In the genomic region with DNA sequence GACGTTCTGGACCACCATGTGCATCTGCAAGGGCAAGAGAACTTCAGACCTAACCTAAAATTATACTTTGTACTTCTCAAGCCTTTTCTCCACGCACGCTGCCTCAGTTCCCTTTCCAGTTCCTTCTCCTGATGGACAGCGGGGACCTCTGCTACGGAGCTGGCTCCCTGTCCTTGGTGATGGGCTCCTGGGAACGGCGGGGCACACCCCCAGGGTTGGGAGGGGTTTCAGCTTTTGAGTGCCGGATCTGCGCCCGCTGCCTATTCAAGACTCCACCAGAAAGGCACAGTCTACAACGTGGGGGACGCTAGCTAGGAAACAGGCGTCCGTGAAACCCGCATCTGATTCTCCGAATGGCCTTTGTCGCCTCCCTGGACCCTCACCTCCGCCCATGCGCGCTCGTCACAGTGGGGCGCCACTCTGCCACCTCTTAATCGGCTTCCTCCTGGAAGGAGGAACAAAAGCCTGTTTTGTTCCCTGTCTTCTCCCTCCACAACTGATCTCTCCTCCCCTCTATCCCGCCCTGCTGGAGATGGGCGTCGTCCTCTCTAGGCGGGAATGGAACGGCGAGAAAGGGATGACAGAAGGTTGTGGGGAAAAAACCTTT, we compare ENCODE assay signal across 11 cellular contexts. TPM values are rescaled to one million over a fixed set of nuclear protein-coding genes. Genes with fewer than 3 reads are reported as not detected.
DNase-seq lines count a peak whose midpoint lies in the region; ATAC-seq lines count a peak whose summit lies in the region.
"Had no signal": no experiment of that assay in that cellular context is flagged by ENCODE, and none has a peak within 500 bp of the region (broad histone marks: within the 10 kb centered on the region; RNA-seq: fewer than 3 reads in every experiment).

No MANE protein-coding gene starts in this region.

- H2BK120ac ChIP-seq in neuronal stem cell (ENCODE audit: low read depth, low read length): no peak overlapping the region

- H4K91ac ChIP-seq in neuronal stem cell (ENCODE audit: low read depth, low read length, poor library complexity): no peak overlapping the region

- H3K79me1 ChIP-seq in neuronal stem cell (ENCODE audit: low read depth, low read length): no peaks in the 10 kb centered on the region

- DNase-seq in D341Med (ENCODE audit: low spot score) (peak; percentile 32), NCI-H2107 (lab: John Stamatoyannopoulos, UW) (peak; percentile 30), neuronal stem cell (ENCODE audit: low spot score) (peak; percentile 58), NOMO-1 treated with dmso at 0.1 percent for 144 hours (lab: John Stamatoyannopoulos, UW; ENCODE audit: unreplicated experiment) (no peak)
- no peak for DNase-seq in activated CD4-positive, alpha-beta T cell treated with anti-CD3 and anti-CD28 coated beads for 4 hours
- DNase-seq in activated T-helper 2 cell treated with anti-CD3 and anti-CD28 coated beads, Interferon-gamma antibody, Interleukin-2, Interleukin-4, amounts not matched to agents 10 μg/mL and 5 μg/mL and 100 μg/mL, durations not matched to agents 14 hours and 24 hours and 36 hours (ENCODE audit: low spot score): no peak
- DNase-seq: CD8-positive, alpha-beta memory T cell; central memory CD4-positive, alpha-beta T cell; IMR-90 had no signal

- peak overlapping the region; percentile 56 for H2AFZ ChIP-seq in neuronal stem cell (ENCODE audit: low read length)

- no peak overlapping the region for H3K4me3 Mint-ChIP-seq in activated T-helper 2 cell treated with anti-CD3 and anti-CD28 coated beads, Interferon-gamma antibody, Interleukin-2, Interleukin-4, amounts not matched to agents 10 μg/mL and 5 μg/mL and 100 μg/mL, durations not matched to agents 14 hours and 24 hours and 36 hours (ENCODE audit: low read depth)
- H3K4me3 Mint-ChIP-seq: CD8-positive, alpha-beta memory T cell had no signal

- no peak overlapping the region for H4K8ac ChIP-seq in neuronal stem cell (ENCODE audit: low read depth, low read length)

- H2AK5ac ChIP-seq in neuronal stem cell (ENCODE audit: low read depth, low read length): no peak overlapping the region

- peak overlapping the region; percentile 95 for H3K4me2 ChIP-seq in neuronal stem cell (ENCODE audit: insufficient read depth, low read length, poor library complexity, severe bottlenecking)

- H3K27me3 Mint-ChIP-seq in activated T-helper 2 cell treated with anti-CD3 and anti-CD28 coated beads, Interferon-gamma antibody, Interleukin-2, Interleukin-4, amounts not matched to agents 10 μg/mL and 5 μg/mL and 100 μg/mL, durations not matched to agents 14 hours and 24 hours and 36 hours (ENCODE audit: low read depth): peaks cover 40% of the 10 kb centered on the region

- H3K4me1 ChIP-seq in ectodermal cell (ENCODE audit: control insufficient read depth, insufficient read depth, low read length) (peaks cover 12% of the 10 kb centered on the region), neuronal stem cell (ENCODE audit: control insufficient read depth in 2 of 2, insufficient read depth in 1 of 2, low read depth in 1 of 2, low read length in 2 of 2) (peaks cover 2 to 10% of the 10 kb centered on the region in 2 donors)

- no peak overlapping the region for H2BK15ac ChIP-seq in neuronal stem cell (ENCODE audit: low read length)

- H3K4ac ChIP-seq in neuronal stem cell (ENCODE audit: low read length): no peak overlapping the region

- H2BK12ac ChIP-seq in neuronal stem cell (ENCODE audit: low read length): no peak overlapping the region

- H2BK5ac ChIP-seq in neuronal stem cell (ENCODE audit: low read length): no peak overlapping the region

- 4% methylated on average over 29 of the region's 29 CpGs for WGBS in ectodermal cell, 2 experiments
- no CpG with 5 or more reads among the region's 29 CpGs for WGBS in neuronal stem cell (ENCODE audit: extremely low coverage in 2 of 2, insufficient read length in 2 of 2, insufficient replicate concordance in 1 of 2), 2 donors

- H3K27me3 ChIP-seq in ectodermal cell (ENCODE audit: control insufficient read depth, insufficient read depth, low read length, poor library complexity, severe bottlenecking) (peaks cover 48% of the 10 kb centered on the region), neuronal stem cell (ENCODE audit: control insufficient read depth in 3 of 3, insufficient read depth in 3 of 3, low read depth in 1 of 3, low read length in 3 of 3) (peaks cover 0 to 53% (median 19%) of the 10 kb centered on the region in 3 experiments)

- H3K14ac ChIP-seq in neuronal stem cell (ENCODE audit: low read length): no peak overlapping the region

- ATAC-seq in GM21526 (IDR thresholded peaks at IDR 0.05; ENCODE audit: low FRiP score, unreplicated experiment): no peak

- intact Hi-C loops in activated T-helper 2 cell treated with anti-CD3 and anti-CD28 coated beads, Interferon-gamma antibody, Interleukin-2, Interleukin-4, amounts not matched to agents 10 μg/mL and 5 μg/mL and 100 μg/mL, durations not matched to agents 14 hours and 24 hours and 36 hours (cut with micrococcal nuclease): no loop called here

- no peak overlapping the region for H3K27ac Mint-ChIP-seq in activated T-helper 2 cell treated with anti-CD3 and anti-CD28 coated beads, Interferon-gamma antibody, Interleukin-2, Interleukin-4, amounts not matched to agents 10 μg/mL and 5 μg/mL and 100 μg/mL, durations not matched to agents 14 hours and 24 hours and 36 hours
- H3K27ac Mint-ChIP-seq: CD8-positive, alpha-beta memory T cell had no signal

- H3K23ac ChIP-seq in neuronal stem cell (ENCODE audit: low read depth, low read length, poor library complexity): no peak overlapping the region

- peak overlapping the region; percentile 33 for H3K4me3 ChIP-seq in ectodermal cell (ENCODE audit: insufficient read depth, low read depth, low read length)
- H3K4me3 ChIP-seq in neuronal stem cell (ENCODE audit: low read length in 2 of 2): peak overlapping the region in 1 of 2 donors; percentile 77

- H3K36me3 ChIP-seq in ectodermal cell (ENCODE audit: control insufficient read depth, insufficient read depth, low read length) (no peaks in the 10 kb centered on the region), neuronal stem cell (replicated peaks in 1 of 2; ENCODE audit: control insufficient read depth in 2 of 2, insufficient read depth in 2 of 2, low read length in 2 of 2) (no peaks in the 10 kb centered on the region)

- H3K9me3 ChIP-seq in ectodermal cell (ENCODE audit: control insufficient read depth, low read length) (no peaks in the 10 kb centered on the region), neuronal stem cell (replicated peaks in 1 of 2; ENCODE audit: control insufficient read depth in 2 of 2, insufficient read depth in 1 of 2, low read depth in 1 of 2, low read length in 2 of 2) (no peaks in the 10 kb centered on the region)

- no peak overlapping the region for H3K9ac ChIP-seq in neuronal stem cell (ENCODE audit: low read depth, low read length, poor library complexity)

- H3K9me3 Mint-ChIP-seq in activated T-helper 2 cell treated with anti-CD3 and anti-CD28 coated beads, Interferon-gamma antibody, Interleukin-2, Interleukin-4, amounts not matched to agents 10 μg/mL and 5 μg/mL and 100 μg/mL, durations not matched to agents 14 hours and 24 hours and 36 hours: no peaks in the 10 kb centered on the region

- H3K4me1 Mint-ChIP-seq in activated T-helper 2 cell treated with anti-CD3 and anti-CD28 coated beads, Interferon-gamma antibody, Interleukin-2, Interleukin-4, amounts not matched to agents 10 μg/mL and 5 μg/mL and 100 μg/mL, durations not matched to agents 14 hours and 24 hours and 36 hours (ENCODE audit: low read depth): no peaks in the 10 kb centered on the region
- H3K4me1 Mint-ChIP-seq: CD8-positive, alpha-beta memory T cell had no signal

- no peak overlapping the region for H3K27ac ChIP-seq in ectodermal cell (ENCODE audit: insufficient read depth, low read depth, low read length, poor library complexity, severe bottlenecking)
- no peak overlapping the region for H3K27ac ChIP-seq in neuronal stem cell (replicated peaks; ENCODE audit: low read length)

- peak overlapping the region; percentile 72 for H3K18ac ChIP-seq in neuronal stem cell (ENCODE audit: low read length)

- H3K36me3 Mint-ChIP-seq in activated T-helper 2 cell treated with anti-CD3 and anti-CD28 coated beads, Interferon-gamma antibody, Interleukin-2, Interleukin-4, amounts not matched to agents 10 μg/mL and 5 μg/mL and 100 μg/mL, durations not matched to agents 14 hours and 24 hours and 36 hours (ENCODE audit: low read depth): no peaks in the 10 kb centered on the region
- H3K36me3 Mint-ChIP-seq: CD8-positive, alpha-beta memory T cell had no signal

RNA-seq across cellular contexts. Expression of a gene that starts 2.2 kb away (rescaled TPM):
- polyA plus RNA-seq in ectodermal cell (2013, experiment 1 of 4): not detected
- not detected for polyA plus RNA-seq in ectodermal cell (2013, experiment 2 of 4)
- not detected for polyA plus RNA-seq in ectodermal cell (2013, experiment 3 of 4)
- polyA plus RNA-seq in ectodermal cell (2013, experiment 4 of 4): not detected
- polyA plus RNA-seq in neuronal stem cell (2013, experiment 1 of 2): not detected
- polyA plus RNA-seq in neuronal stem cell (2013, experiment 2 of 2): not detected
- total RNA-seq in activated T-helper 2 cell treated with anti-CD3 and anti-CD28 coated beads, Interferon-gamma antibody, Interleukin-2, Interleukin-4, amounts not matched to agents 10 μg/mL and 5 μg/mL and 100 μg/mL, durations not matched to agents 14 hours and 24 hours and 36 hours: not detected in 2 replicates
- total RNA-seq: CD8-positive, alpha-beta memory T cell; IMR-90 had no signal
- polyA plus RNA-seq: CD8-positive, alpha-beta memory T cell; IMR-90 had no signal

Comparison
In these comparisons a context has a peak if more than half of its experiments do, and no peak if none do; other contexts are left out.
1. DNase-seq: peak in D341Med (single experiment), NCI-H2107 (single experiment) and neuronal stem cell (single experiment); none in activated CD4-positive, alpha-beta T cell treated with anti-CD3 and anti-CD28 coated beads for 4 hours (0 of 2), NOMO-1 treated with dmso at 0.1 percent for 144 hours (single experiment) and activated T-helper 2 cell treated with anti-CD3 and anti-CD28 coated beads, Interferon-gamma antibody, Interleukin-2, Interleukin-4, amounts not matched to agents 10 μg/mL and 5 μg/mL and 100 μg/mL, durations not matched to agents 14 hours and 24 hours and 36 hours (single experiment).